In genomic region chr22:39309881-39310714, GRCh38 we compare ENCODE assay signal across 10 cellular contexts. TPM values are rescaled to one million over a fixed set of nuclear protein-coding genes. Genes with fewer than 3 reads are reported as not detected.
DNase-seq lines count a peak whose midpoint lies in the region; ATAC-seq, FAIRE-seq and TF ChIP-seq lines count a peak whose summit lies in the region.
"Had no signal": no experiment of that assay in that cellular context is flagged by ENCODE, and none has a peak within 500 bp of the region (broad histone marks: within the 10 kb centered on the region; RNA-seq: fewer than 3 reads in every experiment).

No MANE protein-coding gene starts in this region.

- CTCF ChIA-PET in HepG2 (lab: Yijun Ruan, JAX; ENCODE audit: low intra/inter-chr PET ratio, low total read pairs) (interaction anchor here (5.1 kb wide), 1 partner anchor 139 kb away, joined by 27 read pairs; no protein-coding TSS in a partner anchor), SK-N-SH (lab: Yijun Ruan, JAX) (interaction anchor here (0.6 to 4.5 kb wide), 11 partner anchors 8 to 175 kb away, joined by 3 to 35 read pairs (median 5); no protein-coding TSS in a partner anchor)

- H3K4me2 ChIP-seq in HepG2 (ENCODE audit: low read depth, low read length): peak overlapping the region; percentile 64; the same call in 1 of the 2 replicates
- no peak overlapping the region for H3K4me2 ChIP-seq in SK-N-SH

- DNase-seq in HepG2 (ENCODE audit: low spot score) (no peak), right lobe of liver (no peak), SK-N-SH (no peak), foreskin fibroblast (peak; percentile 75 to 82), vagina (ENCODE audit: extremely low spot score in 2 of 2) (no peak), epidermal melanocyte (ENCODE audit: insufficient read length, low spot score) (no peak)
- DNase-seq in activated CD4-positive, alpha-beta T cell treated with anti-CD3 and anti-CD28 coated beads for 4 hours: no peak

- no peak overlapping the region for H3K4me3 ChIP-seq in HepG2 (replicated peaks in 1 of 3; ENCODE audit: insufficient read depth in 1 of 3, low read depth in 2 of 3, low read length in 3 of 3)
- no peak overlapping the region for H3K4me3 ChIP-seq in right lobe of liver
- no peak overlapping the region for H3K4me3 ChIP-seq in SK-N-SH (ENCODE audit: low read depth in 2 of 2, low read length in 1 of 2)
- H3K4me3 ChIP-seq in foreskin fibroblast (ENCODE audit: low read depth in 1 of 2, low read length in 2 of 2): no peak overlapping the region
- no peak overlapping the region for H3K4me3 ChIP-seq in vagina

- POLR2A ChIA-PET in HepG2 (lab: Yijun Ruan, JAX): interaction anchor here (1.0 to 3.7 kb wide), 13 partner anchors 9 to 212 kb away, joined by 3 to 63 read pairs (median 4); partner anchors contain the start of genes CBX7 and RPL3
- POLR2A ChIA-PET in SK-N-SH (lab: Yijun Ruan, JAX): interaction anchor here (1.1 to 2.1 kb wide), 2 partner anchors 10 to 76 kb away, joined by 3 to 5 read pairs; no protein-coding TSS in a partner anchor

- in situ Hi-C loops in HepG2 (cut with HindIII; ENCODE audit: extremely low pct_ligation_motif_present, low pct_unique_long_range_greater_than_20kb): loop anchor here (5.0 kb wide), 1 partner anchor 138 kb away; no protein-coding TSS in a partner anchor

- peak; percentile 16 for ATAC-seq in HepG2
- no peak for ATAC-seq in right lobe of liver
- ATAC-seq in HG02885 (IDR thresholded peaks at IDR 0.05; ENCODE audit: poor library complexity, unreplicated experiment): no peak

- H2AFZ ChIP-seq in HepG2 (ENCODE audit: low read length) (no peak overlapping the region), SK-N-SH (ENCODE audit: low read depth) (no peak overlapping the region)

- TF ChIP-seq POLR2A in HepG2 (IDR thresholded peaks at IDR 0.05; ENCODE audit: insufficient read depth in 1 of 2, low read depth in 2 of 2, low read length in 2 of 2) (no peak; a peak in 1 of 4 replicates), right lobe of liver (IDR thresholded peaks at IDR 0.05) (no peak), vagina (IDR thresholded peaks at IDR 0.05) (no peak)

- intact Hi-C loops in HepG2 (cut with micrococcal nuclease; ENCODE audit: unreplicated experiment): loop anchor here (2.0 kb wide), 1 partner anchor 139 kb away; no protein-coding TSS in a partner anchor
- intact Hi-C loops in right lobe of liver (cut with DNase I): loop anchor here (5.0 to 10.0 kb wide), 2 partner anchors 65 to 138 kb away; partner anchors contain the start of gene PDGFB (in 1 of the 2)
- intact Hi-C loops in vagina (cut with DNase I): loop anchor here (2.0 to 10.0 kb wide), 3 partner anchors 75 to 445 kb away; no protein-coding TSS in a partner anchor

- H3K4me1 ChIP-seq in HepG2 (ENCODE audit: insufficient read depth, low read length) (peaks cover 53% of the 10 kb centered on the region), right lobe of liver (peaks cover 0 to 20% (median 4%) of the 10 kb centered on the region in 4 donors), SK-N-SH (ENCODE audit: control insufficient read depth in 1 of 2, insufficient read depth in 2 of 2, low read depth in 1 of 2, low read length in 1 of 2) (peaks cover 2 to 4% of the 10 kb centered on the region in 2 experiments; a peak in 2 of 4 replicates), vagina (peaks cover 45% of the 10 kb centered on the region)

- TF ChIP-seq CTCF in HepG2 (CRISPR knock-in tag; IDR thresholded peaks at IDR 0.05): no peak
- no peak for TF ChIP-seq CTCF in right lobe of liver (IDR thresholded peaks at IDR 0.05)
- no peak for TF ChIP-seq CTCF in SK-N-SH (IDR thresholded peaks at IDR 0.05)
- TF ChIP-seq CTCF in foreskin fibroblast (IDR thresholded peaks at IDR 0.05; ENCODE audit: low read depth, low read length): no peak
- TF ChIP-seq CTCF in vagina (IDR thresholded peaks at IDR 0.05): no peak

- 40% methylated on average over 13 of the region's 16 CpGs for WGBS in HepG2 (ENCODE audit: low lambda C conversion rate)
- WGBS in right lobe of liver (ENCODE audit: insufficient coverage, low coverage, low lambda C conversion rate, missing lambda C conversion rate): 67% methylated on average over 3 of the region's 16 CpGs
- 86% methylated on average over 6 of the region's 16 CpGs for WGBS in SK-N-SH (ENCODE audit: low lambda C conversion rate)

- H3K27ac ChIP-seq in HepG2 (ENCODE audit: extremely low read length, insufficient read depth, low read length): no peak overlapping the region
- H3K27ac ChIP-seq in right lobe of liver: no peak overlapping the region
- H3K27ac ChIP-seq in SK-N-SH (ENCODE audit: low read depth in 2 of 2, low read length in 1 of 2): no peak overlapping the region; a peak in 1 of 4 replicates
- H3K27ac ChIP-seq in vagina: peak overlapping the region; percentile 88
- H3K27ac ChIP-seq: VCaP had no signal

- H3K9ac ChIP-seq in HepG2 (ENCODE audit: insufficient read depth, low read depth, low read length) (no peak overlapping the region), SK-N-SH (no peak overlapping the region)

- no TSS peak for BruUV-seq in HepG2 (replicated peaks; lab: Mats Ljungman, UMichigan)

- peaks cover 31% of the 10 kb centered on the region for H4K20me1 ChIP-seq in HepG2 (ENCODE audit: insufficient read depth, low read length)
- H4K20me1 ChIP-seq in SK-N-SH (ENCODE audit: insufficient read depth): peaks cover 36% of the 10 kb centered on the region

- peaks cover 17% of the 10 kb centered on the region for H3F3A ChIP-seq in SK-N-SH (replicated peaks; ENCODE audit: insufficient read depth)

- H3K27me3 ChIP-seq in HepG2 (ENCODE audit: control insufficient read depth in 1 of 2, insufficient read depth in 2 of 2, low read length in 2 of 2): no peaks in the 10 kb centered on the region
- no peaks in the 10 kb centered on the region for H3K27me3 ChIP-seq in right lobe of liver
- no peaks in the 10 kb centered on the region for H3K27me3 ChIP-seq in SK-N-SH (ENCODE audit: insufficient read depth)
- H3K27me3 ChIP-seq in vagina: no peaks in the 10 kb centered on the region

- no peak for TF ChIP-seq RAD21 in HepG2 (CRISPR knock-in tag; IDR thresholded peaks at IDR 0.05)
- TF ChIP-seq RAD21 in SK-N-SH (IDR thresholded peaks at IDR 0.05; ENCODE audit: low read length): no peak

- H3K36me3 ChIP-seq in HepG2 (replicated peaks in 1 of 2; ENCODE audit: control insufficient read depth in 1 of 2, insufficient read depth in 2 of 2, low read length in 2 of 2): peaks cover 23 to 32% of the 10 kb centered on the region in 2 experiments
- peaks cover 10 to 37% (median 27%) of the 10 kb centered on the region in 4 donors for H3K36me3 ChIP-seq in right lobe of liver
- peaks cover 2 to 34% of the 10 kb centered on the region in 2 experiments for H3K36me3 ChIP-seq in SK-N-SH (replicated peaks in 1 of 2; ENCODE audit: control insufficient read depth in 1 of 2, insufficient read depth in 2 of 2, low read length in 1 of 2)
- peaks cover 0 to 37% of the 10 kb centered on the region in 2 donors for H3K36me3 ChIP-seq in vagina

- H3K9me3 ChIP-seq in HepG2 (ENCODE audit: low read length): no peaks in the 10 kb centered on the region
- H3K9me3 ChIP-seq in right lobe of liver: no peaks in the 10 kb centered on the region
- no peaks in the 10 kb centered on the region for H3K9me3 ChIP-seq in SK-N-SH
- no peaks in the 10 kb centered on the region for H3K9me3 ChIP-seq in vagina

- FAIRE-seq in HepG2 (lab: Jason Lieb, UNC): no peak
- FAIRE-seq: endometrium had no signal

- H3K9me2 ChIP-seq in SK-N-SH: no peaks in the 10 kb centered on the region

- peaks cover 4% of the 10 kb centered on the region for H3K79me2 ChIP-seq in HepG2 (ENCODE audit: insufficient read depth, low read length)
- peaks cover 1% of the 10 kb centered on the region; the same call in 1 of the 2 replicates for H3K79me2 ChIP-seq in SK-N-SH (ENCODE audit: insufficient read depth)

- TF ChIP-seq EP300 in HepG2 (IDR thresholded peaks at IDR 0.05; ENCODE audit: low read depth in 2 of 2, low read length in 2 of 2) (no peak), HepG2 (CRISPR knock-in tag; IDR thresholded peaks at IDR 0.05; ENCODE audit: borderline replicate concordance) (no peak), SK-N-SH (IDR thresholded peaks at IDR 0.05; ENCODE audit: borderline replicate concordance in 1 of 2, low read depth in 1 of 2, low read length in 1 of 2) (no peak)

RNA-seq across cellular contexts. Expression of gene RPL3, which starts 9.3 kb away (rescaled TPM):
- total RNA-seq in HepG2 (2016; rRNA removed; fragmentation: Illumina TruSeq; extraction: Trizol) (1,051 and 1,499 TPM in 2 replicates), right lobe of liver (100 to 1,000 TPM; 648 to 905 (median 743) TPM), vagina (2,613 TPM)
- 1,087 and 1,361 TPM in 2 replicates for total RNA-seq in HepG2 (2016; cell fraction: cytosol; rRNA removed; fragmentation: Illumina TruSeq; extraction: Trizol; ENCODE audit: low read depth)
- total RNA-seq in HepG2 (2016; cell fraction: insoluble cytoplasmic fraction; rRNA removed; fragmentation: Illumina TruSeq; extraction: Trizol): 1,096 and 1,452 TPM in 2 replicates
- 2,264 and 2,553 TPM in 2 replicates for total RNA-seq in HepG2 (2016; cell fraction: membrane; rRNA removed; fragmentation: Illumina TruSeq; extraction: Trizol)
- total RNA-seq in HepG2 (2016; cell fraction: nucleus; rRNA removed; fragmentation: Illumina TruSeq; extraction: Trizol): 614 and 672 TPM in 2 replicates
- polyA plus RNA-seq in HepG2 (2011; rRNA removed) (3,218 and 3,279 TPM in 2 replicates), SK-N-SH (2012; rRNA removed) (4,089 and 4,976 TPM in 2 replicates)
- polyA plus RNA-seq in HepG2 (2011; cell fraction: cytosol; rRNA removed): 5,445 and 6,556 TPM in 2 replicates
- 1,725 and 2,021 TPM in 2 replicates for polyA plus RNA-seq in HepG2 (2011; cell fraction: nucleus; rRNA removed)
- polyA plus RNA-seq in HepG2 (2012): 2,306 and 3,237 TPM in 2 replicates
- polyA plus RNA-seq in HepG2 (2016; cell fraction: cytosol; fragmentation: Illumina TruSeq; extraction: Trizol; ENCODE audit: low read depth): 2,660 and 3,068 TPM in 2 replicates
- polyA plus RNA-seq in HepG2 (2016; cell fraction: insoluble cytoplasmic fraction; fragmentation: Illumina TruSeq; extraction: Trizol; ENCODE audit: low read depth): 2,953 and 3,012 TPM in 2 replicates
- polyA plus RNA-seq in HepG2 (2016; cell fraction: membrane; fragmentation: Illumina TruSeq; extraction: Trizol; ENCODE audit: low read depth): 4,441 and 4,891 TPM in 2 replicates
- 1,802 and 1,847 TPM in 2 replicates for polyA plus RNA-seq in HepG2 (2016; cell fraction: nucleus; fragmentation: Illumina TruSeq; extraction: Trizol; ENCODE audit: insufficient read depth, low read depth)
- 2,170 and 2,278 TPM in 2 replicates for polyA minus RNA-seq in HepG2 (2011; rRNA and poly(A)+ RNA removed; ENCODE audit: low replicate concordance)
- polyA minus RNA-seq in HepG2 (2011; cell fraction: cytosol; rRNA and poly(A)+ RNA removed): 946 and 956 TPM in 2 replicates
- polyA minus RNA-seq in HepG2 (2011; cell fraction: nucleus; rRNA and poly(A)+ RNA removed): 510 and 805 TPM in 2 replicates
- 3,345 and 4,370 TPM in 2 replicates for polyA plus RNA-seq in SK-N-SH (2012; cell fraction: cytosol; rRNA removed)
- polyA plus RNA-seq in SK-N-SH (2012; cell fraction: nucleus; rRNA removed): 1,624 and 1,631 TPM in 2 replicates

RNA-seq across cellular contexts. Expression of gene SYNGR1, which starts 39.7 kb away (rescaled TPM):
- total RNA-seq in HepG2 (2016; rRNA removed; fragmentation: Illumina TruSeq; extraction: Trizol) (0.27 TPM in 1 of 2 replicates, not detected in the other), right lobe of liver (1 to 10 TPM in 5 of 6 experiments, under 1 TPM in 1; 0.74 to 3.2 (median 2.2) TPM), vagina (42.2 TPM)
- total RNA-seq in HepG2 (2016; cell fraction: cytosol; rRNA removed; fragmentation: Illumina TruSeq; extraction: Trizol; ENCODE audit: low read depth): 0.71 TPM in 2 replicates
- total RNA-seq in HepG2 (2016; cell fraction: insoluble cytoplasmic fraction; rRNA removed; fragmentation: Illumina TruSeq; extraction: Trizol): 0.21 and 0.39 TPM in 2 replicates
- 0.19 and 0.48 TPM in 2 replicates for total RNA-seq in HepG2 (2016; cell fraction: membrane; rRNA removed; fragmentation: Illumina TruSeq; extraction: Trizol)
- 0.25 TPM in 1 of 2 replicates, not detected in the other for total RNA-seq in HepG2 (2016; cell fraction: nucleus; rRNA removed; fragmentation: Illumina TruSeq; extraction: Trizol)
- polyA plus RNA-seq in HepG2 (2011; rRNA removed) (2.7 and 3.3 TPM in 2 replicates), SK-N-SH (2012; rRNA removed) (18.1 and 18.7 TPM in 2 replicates)
- polyA plus RNA-seq in HepG2 (2011; cell fraction: cytosol; rRNA removed): 2.1 and 3.4 TPM in 2 replicates
- polyA plus RNA-seq in HepG2 (2011; cell fraction: nucleus; rRNA removed): 4.6 and 7.5 TPM in 2 replicates
- 2.1 and 2.8 TPM in 2 replicates for polyA plus RNA-seq in HepG2 (2012)
- polyA plus RNA-seq in HepG2 (2016; cell fraction: cytosol; fragmentation: Illumina TruSeq; extraction: Trizol; ENCODE audit: low read depth): 1.6 and 1.8 TPM in 2 replicates
- 0.53 and 1.0 TPM in 2 replicates for polyA plus RNA-seq in HepG2 (2016; cell fraction: insoluble cytoplasmic fraction; fragmentation: Illumina TruSeq; extraction: Trizol; ENCODE audit: low read depth)
- 0.81 and 1.6 TPM in 2 replicates for polyA plus RNA-seq in HepG2 (2016; cell fraction: membrane; fragmentation: Illumina TruSeq; extraction: Trizol; ENCODE audit: low read depth)
- 1.7 and 2.3 TPM in 2 replicates for polyA plus RNA-seq in HepG2 (2016; cell fraction: nucleus; fragmentation: Illumina TruSeq; extraction: Trizol; ENCODE audit: insufficient read depth, low read depth)
- 0.82 and 3.0 TPM in 2 replicates for polyA minus RNA-seq in HepG2 (2011; rRNA and poly(A)+ RNA removed; ENCODE audit: low replicate concordance)
- 1.2 TPM in 1 of 2 replicates, not detected in the other for polyA minus RNA-seq in HepG2 (2011; cell fraction: cytosol; rRNA and poly(A)+ RNA removed)
- polyA minus RNA-seq in HepG2 (2011; cell fraction: nucleus; rRNA and poly(A)+ RNA removed): 0.77 and 1.6 TPM in 2 replicates
- 6.5 and 12.2 TPM in 2 replicates for polyA plus RNA-seq in SK-N-SH (2012; cell fraction: cytosol; rRNA removed)
- 29.3 and 35.7 TPM in 2 replicates for polyA plus RNA-seq in SK-N-SH (2012; cell fraction: nucleus; rRNA removed)

Comparison
In these comparisons a context has a peak if more than half of its experiments do, and no peak if none do; other contexts are left out.
1. DNase-seq: peak in foreskin fibroblast (2 of 2); none in HepG2 (single experiment), right lobe of liver (0 of 3), SK-N-SH (single experiment), vagina (0 of 2), epidermal melanocyte (single experiment) and activated CD4-positive, alpha-beta T cell treated with anti-CD3 and anti-CD28 coated beads for 4 hours (0 of 2).
2. RNA of gene SYNGR1, which starts 39.7 kb away (total RNA-seq): 42.2 TPM in vagina (single experiment); 0.74 to 3.2 TPM in right lobe of liver and 0.19 to 0.71 TPM in HepG2; every median in the first group is over 10 times any median in the second.
3. Of the 25 proteins assayed by ChIP-seq in both HepG2 and SK-N-SH: peak only in HepG2: FOSL2; only in SK-N-SH: POLR2AphosphoS5; in both: none; in neither: 23.